1 cellular context compared by ENCODE assay signal in the genomic region with DNA sequence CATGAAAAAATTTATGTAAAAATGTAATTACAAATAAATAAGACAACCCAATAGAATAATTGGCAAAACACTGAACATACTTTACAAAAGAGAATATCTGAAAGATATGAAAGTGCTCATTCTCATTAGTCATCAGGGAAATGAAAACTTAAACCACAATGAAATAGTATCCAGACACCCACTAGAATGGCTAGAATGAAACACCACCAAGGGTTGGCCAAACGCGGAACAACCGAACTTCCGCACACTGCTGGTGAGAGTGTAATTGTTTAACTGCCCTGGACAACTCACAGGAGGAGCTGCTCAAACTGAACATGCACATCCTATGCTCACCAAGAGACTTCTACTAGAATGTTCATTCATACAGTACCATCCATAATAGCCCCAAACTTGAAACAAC.
TF ChIP-seq lines count a peak whose summit lies in the region.

No MANE protein-coding gene starts in this region.

TF ChIP-seq in HepG2, 621 proteins besides CTCF, POLR2A, EP300 and RAD21:
- TF ChIP-seq ZNF557 (CRISPR knock-in tag; IDR thresholded peaks at IDR 0.05) = no peak
- TF ChIP-seq, protein P1, sequence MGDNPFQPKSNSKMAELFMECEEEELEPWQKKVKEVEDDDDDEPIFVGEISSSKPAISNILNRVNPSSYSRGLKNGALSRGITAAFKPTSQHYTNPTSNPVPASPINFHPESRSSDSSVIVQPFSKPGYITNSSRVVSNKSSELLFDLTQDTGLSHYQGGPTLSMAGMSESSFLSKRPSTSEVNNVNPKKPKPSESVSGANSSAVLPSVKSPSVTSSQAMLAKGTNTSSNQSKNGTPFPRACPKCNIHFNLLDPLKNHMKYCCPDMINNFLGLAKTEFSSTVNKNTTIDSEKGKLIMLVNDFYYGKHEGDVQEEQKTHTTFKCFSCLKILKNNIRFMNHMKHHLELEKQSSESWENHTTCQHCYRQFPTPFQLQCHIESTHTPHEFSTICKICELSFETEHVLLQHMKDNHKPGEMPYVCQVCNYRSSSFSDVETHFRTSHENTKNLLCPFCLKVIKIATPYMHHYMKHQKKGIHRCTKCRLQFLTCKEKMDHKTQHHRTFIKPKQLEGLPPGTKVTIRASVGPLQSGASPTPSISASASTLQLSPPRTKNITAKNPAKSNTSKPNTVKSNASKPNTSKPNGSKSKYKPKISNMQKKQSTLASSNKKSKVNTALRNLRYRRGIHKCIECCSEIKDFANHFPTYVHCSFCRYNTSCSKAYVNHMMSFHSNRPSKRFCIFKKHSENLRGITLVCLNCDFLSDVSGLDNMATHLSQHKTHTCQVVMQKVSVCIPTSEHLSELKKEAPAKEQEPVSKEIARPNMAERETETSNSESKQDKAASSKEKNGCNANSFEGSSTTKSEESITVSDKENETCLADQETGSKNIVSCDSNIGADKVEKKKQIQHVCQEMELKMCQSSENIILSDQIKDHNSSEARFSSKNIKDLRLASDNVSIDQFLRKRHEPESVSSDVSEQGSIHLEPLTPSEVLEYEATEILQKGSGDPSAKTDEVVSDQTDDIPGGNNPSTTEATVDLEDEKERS (CRISPR knock-in tag; IDR thresholded peaks at IDR 0.05) = no peak
- no peak for TF ChIP-seq SMC3 (IDR thresholded peaks at IDR 0.05; ENCODE audit: low read length)
- TF ChIP-seq AKAP8 (CRISPR knock-in tag; IDR thresholded peaks at IDR 0.05) = no peak
- no peak for TF ChIP-seq ZNF839 (CRISPR knock-in tag; IDR thresholded peaks at IDR 0.05; ENCODE audit: borderline replicate concordance)
